Comparison of ENCODE assay signal across 22 cellular contexts in the genomic region with DNA sequence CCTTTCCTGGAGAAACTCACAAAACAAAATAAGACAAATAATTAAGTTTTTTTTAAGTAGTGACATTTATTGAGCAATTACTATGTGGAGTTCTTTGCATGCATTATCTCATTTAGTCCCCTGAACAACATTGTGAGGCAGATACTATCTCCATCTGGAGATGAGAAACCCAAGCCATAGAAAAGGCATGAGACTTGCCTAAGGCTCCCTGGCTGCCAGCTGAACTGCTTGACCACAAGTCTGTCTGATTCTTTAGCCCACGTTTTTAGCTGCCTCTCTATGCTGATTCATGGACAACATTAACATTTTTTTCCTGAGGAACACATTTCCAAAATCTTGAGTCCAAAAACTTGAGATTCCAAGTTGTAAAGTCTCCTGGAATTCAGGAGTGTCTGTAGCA.
"Had no signal": no experiment of that assay in that cellular context is flagged by ENCODE, and none has a peak within 500 bp of the region (broad histone marks: within the 10 kb centered on the region; RNA-seq: fewer than 3 reads in every experiment).

No MANE protein-coding gene starts in this region.

- H3K4me1 ChIP-seq: esophagus squamous epithelium, right atrium auricular region, testis, transverse colon had no signal

- DNase-seq: activated CD4-positive, alpha-beta memory T cell treated with anti-CD3 and anti-CD28 coated beads for 36 hours; activated CD4-positive, alpha-beta T cell treated with anti-CD3 and anti-CD28 coated beads, Interleukin-2, amount 10 ng/mL, durations not matched to agents 24 days and 14 days; activated CD4-positive, CD25-positive, alpha-beta regulatory T cell treated with anti-CD3 and anti-CD28 coated beads, Interleukin-2, amount 50 U/mL, for 72 hours; activated CD8-positive, alpha-beta memory T cell treated with anti-CD3 and anti-CD28 coated beads, Interleukin-2, amount 50 U/mL, for 48 hours; activated gamma-delta T cell treated with Interleukin-2 at 50 U/mL for 16 hours; activated naive CD8-positive, alpha-beta T cell treated with anti-CD3 and anti-CD28 coated beads, Interleukin-2, amount 50 U/mL, for 24 hours; activated T-cell treated with anti-CD3 and anti-CD28 coated beads, Interleukin-2, amount 50 U/mL, for 4 hours; dermis blood vessel endothelial cell; effector CD4-positive, alpha-beta T cell; esophagus squamous epithelium; head of caudate nucleus; hippocampal formation; naive thymus-derived CD8-positive, alpha-beta T cell; stimulated activated CD4-positive, alpha-beta T cell treated with anti-CD3 and anti-CD28 coated beads, Interleukin-15, amount 100 ng/mL, for 24 hours; stimulated activated naive CD4-positive, alpha-beta T cell; SW 1271; T-helper 17 cell; testis; transverse colon had no signal

- ATAC-seq: activated naive CD8-positive, alpha-beta T cell treated with anti-CD3 and anti-CD28 coated beads, Interleukin-2, amount 50 U/mL, for 24 hours; activated T-cell treated with anti-CD3 and anti-CD28 coated beads, Interleukin-2, amount 50 U/mL, for 4 hours; activated T-helper 17 cell treated with anti-CD3 and anti-CD28 coated beads, Interleukin-2, amount 50 U/mL, for 72 hours; naive thymus-derived CD8-positive, alpha-beta T cell; T-helper 17 cell had no signal

- H3K27ac ChIP-seq: epithelial cell of prostate, esophagus squamous epithelium, right atrium auricular region, testis, transverse colon had no signal

- H3K36me3 ChIP-seq: esophagus squamous epithelium, right atrium auricular region, transverse colon had no signal

- H3K9me3 ChIP-seq: testis, transverse colon had no signal

- H3K4me3 ChIP-seq: esophagus squamous epithelium, right atrium auricular region, testis, transverse colon had no signal

- H3K27me3 ChIP-seq: esophagus squamous epithelium, right atrium auricular region, testis, transverse colon had no signal
